Comparison of ENCODE assay signal across 22 cellular contexts in the genomic region with DNA sequence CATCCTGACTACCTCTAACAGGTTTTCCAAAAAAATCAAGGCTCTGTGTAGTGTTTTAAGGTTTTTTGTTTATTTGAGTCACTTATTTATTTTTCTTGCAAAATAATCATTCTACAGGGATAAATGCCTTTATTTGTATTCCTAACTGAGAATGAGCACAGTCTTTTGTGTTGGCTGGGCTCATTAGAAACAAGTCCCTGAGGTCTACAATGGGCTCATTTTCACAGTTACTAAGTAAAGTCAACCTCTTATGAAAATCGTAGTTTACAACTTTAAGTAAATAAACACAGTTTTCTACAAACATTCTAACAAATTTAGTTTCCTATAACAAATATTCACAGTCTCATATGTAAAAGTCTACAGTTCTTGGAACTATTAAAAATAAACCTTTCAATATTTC.
DNase-seq lines count a peak whose midpoint lies in the region; ATAC-seq lines count a peak whose summit lies in the region.
"Had no signal": no experiment of that assay in that cellular context is flagged by ENCODE, and none has a peak within 500 bp of the region (broad histone marks: within the 10 kb centered on the region; RNA-seq: fewer than 3 reads in every experiment).

No MANE protein-coding gene starts in this region.

- no peaks in the 10 kb centered on the region for H3K36me3 Mint-ChIP-seq in activated T-cell treated with anti-CD3 and anti-CD28 coated beads, Interleukin-2, amount 50 U/mL, for 24 hours (ENCODE audit: low read depth)
- no peaks in the 10 kb centered on the region for H3K36me3 Mint-ChIP-seq in stimulated activated effector memory CD8-positive, alpha-beta T cell treated with anti-CD3 and anti-CD28 coated beads, Interleukin-12 subunit alpha, Interleukin-12 subunit beta, amount 100 ng/mL, for 72 hours
- H3K36me3 Mint-ChIP-seq: activated naive CD4-positive, alpha-beta T cell treated with anti-CD3 and anti-CD28 coated beads, Interleukin-2, amount 50 U/mL, for 72 hours; CD4-positive, alpha-beta memory T cell; stimulated activated memory B cell treated with anti-CD40 and anti-IgM and Interleukin-4, amounts not matched to agents 10 μg/mL and 1 μg/mL and 100 μg/mL, for 72 hours had no signal

- no peak for ATAC-seq in GM21619 (IDR thresholded peaks at IDR 0.05; ENCODE audit: unreplicated experiment)
- no peak for ATAC-seq in stimulated activated effector memory CD8-positive, alpha-beta T cell treated with anti-CD3 and anti-CD28 coated beads, Interleukin-12 subunit alpha, Interleukin-12 subunit beta, amount 100 ng/mL, for 72 hours
- ATAC-seq: activated CD8-positive, alpha-beta T cell treated with anti-CD3 and anti-CD28 coated beads for 36 hours; activated naive CD4-positive, alpha-beta T cell treated with anti-CD3 and anti-CD28 coated beads, Interleukin-2, amount 50 U/mL, for 72 hours; K562; stimulated activated memory B cell treated with anti-CD40 and anti-IgM and Interleukin-4, amounts not matched to agents 10 μg/mL and 1 μg/mL and 100 μg/mL, for 72 hours had no signal

- no peak overlapping the region for H3K4me3 Mint-ChIP-seq in activated T-cell treated with anti-CD3 and anti-CD28 coated beads, Interleukin-2, amount 50 U/mL, for 24 hours
- H3K4me3 Mint-ChIP-seq in stimulated activated effector memory CD8-positive, alpha-beta T cell treated with anti-CD3 and anti-CD28 coated beads, Interleukin-12 subunit alpha, Interleukin-12 subunit beta, amount 100 ng/mL, for 72 hours = no peak overlapping the region
- H3K4me3 Mint-ChIP-seq: activated CD8-positive, alpha-beta T cell treated with anti-CD3 and anti-CD28 coated beads for 36 hours; CD4-positive, alpha-beta memory T cell; H9; nephron; stimulated activated memory B cell treated with anti-CD40 and anti-IgM and Interleukin-4, amounts not matched to agents 10 μg/mL and 1 μg/mL and 100 μg/mL, for 72 hours; T-helper 2 cell treated with Interferon-gamma antibody and Interleukin-4, amounts not matched to agents 5 μg/mL and 100 μg/mL, for 36 hours had no signal

- no peaks in the 10 kb centered on the region for H3K4me1 Mint-ChIP-seq in activated T-cell treated with anti-CD3 and anti-CD28 coated beads, Interleukin-2, amount 50 U/mL, for 24 hours (ENCODE audit: low read depth)
- no peaks in the 10 kb centered on the region for H3K4me1 Mint-ChIP-seq in stimulated activated effector memory CD8-positive, alpha-beta T cell treated with anti-CD3 and anti-CD28 coated beads, Interleukin-12 subunit alpha, Interleukin-12 subunit beta, amount 100 ng/mL, for 72 hours
- H3K4me1 Mint-ChIP-seq: CD4-positive, alpha-beta memory T cell; stimulated activated memory B cell treated with anti-CD40 and anti-IgM and Interleukin-4, amounts not matched to agents 10 μg/mL and 1 μg/mL and 100 μg/mL, for 72 hours had no signal

- DNase-seq in NCI-H146 treated with DMSO at 0.1 percent for 48 hours (lab: John Stamatoyannopoulos, UW; ENCODE audit: unreplicated experiment) (peak; percentile 32), NCI-H146 (lab: John Stamatoyannopoulos, UW) (no peak), NCI-H748 treated with DMSO at 0.1 percent for 48 hours (lab: John Stamatoyannopoulos, UW) (peak; percentile 80), globus pallidus (ENCODE audit: low spot score) (peak; percentile 68)
- no peak for DNase-seq in activated effector memory CD4-positive, alpha-beta T cell treated with anti-CD3 and anti-CD28 coated beads, Interleukin-2, amount 50 U/mL, for 16 hours
- no peak for DNase-seq in activated T-cell treated with anti-CD3 and anti-CD28 coated beads, Interleukin-2, amount 50 U/mL, for 24 hours
- no peak for DNase-seq in stimulated activated effector memory CD8-positive, alpha-beta T cell treated with anti-CD3 and anti-CD28 coated beads, Interleukin-12 subunit alpha, Interleukin-12 subunit beta, amount 100 ng/mL, for 72 hours (ENCODE audit: low spot score in 2 of 2)
- DNase-seq: activated CD4-positive, alpha-beta T cell treated with anti-CD3 and anti-CD28 coated beads for 1 hour; activated CD8-positive, alpha-beta memory T cell treated with anti-CD3 and anti-CD28 coated beads, Interleukin-2, amount 50 U/mL, for 48 hours; activated CD8-positive, alpha-beta T cell treated with anti-CD3 and anti-CD28 coated beads for 36 hours; CD4-positive, alpha-beta memory T cell; H9; mammary epithelial cell; NCI-H2171 treated with DMSO at 0.1 percent for 48 hours; SIG-M5; stimulated activated CD4-positive, alpha-beta T cell treated with anti-CD3 and anti-CD28 coated beads, Interleukin-15, amount 100 ng/mL, for 24 hours had no signal

- H3K27ac Mint-ChIP-seq in activated T-cell treated with anti-CD3 and anti-CD28 coated beads, Interleukin-2, amount 50 U/mL, for 24 hours = no peak overlapping the region
- H3K27ac Mint-ChIP-seq in stimulated activated effector memory CD8-positive, alpha-beta T cell treated with anti-CD3 and anti-CD28 coated beads, Interleukin-12 subunit alpha, Interleukin-12 subunit beta, amount 100 ng/mL, for 72 hours = no peak overlapping the region
- H3K27ac Mint-ChIP-seq: activated CD8-positive, alpha-beta T cell treated with anti-CD3 and anti-CD28 coated beads for 36 hours; activated naive CD4-positive, alpha-beta T cell treated with anti-CD3 and anti-CD28 coated beads, Interleukin-2, amount 50 U/mL, for 72 hours; CD4-positive, alpha-beta memory T cell; H9; stimulated activated memory B cell treated with anti-CD40 and anti-IgM and Interleukin-4, amounts not matched to agents 10 μg/mL and 1 μg/mL and 100 μg/mL, for 72 hours; T-helper 2 cell treated with Interferon-gamma antibody and Interleukin-4, amounts not matched to agents 5 μg/mL and 100 μg/mL, for 36 hours had no signal

- H3K9me3 Mint-ChIP-seq in activated T-cell treated with anti-CD3 and anti-CD28 coated beads, Interleukin-2, amount 50 U/mL, for 24 hours = no peaks in the 10 kb centered on the region
- no peaks in the 10 kb centered on the region for H3K9me3 Mint-ChIP-seq in stimulated activated effector memory CD8-positive, alpha-beta T cell treated with anti-CD3 and anti-CD28 coated beads, Interleukin-12 subunit alpha, Interleukin-12 subunit beta, amount 100 ng/mL, for 72 hours
- H3K9me3 Mint-ChIP-seq: T-helper 2 cell treated with Interferon-gamma antibody and Interleukin-4, amounts not matched to agents 5 μg/mL and 100 μg/mL, for 36 hours had no signal

- peaks cover 17% of the 10 kb centered on the region for H3K27me3 Mint-ChIP-seq in activated T-cell treated with anti-CD3 and anti-CD28 coated beads, Interleukin-2, amount 50 U/mL, for 24 hours

Comparison
In these comparisons a context has a peak if more than half of its experiments do, and no peak if none do; other contexts are left out.
1. DNase-seq: peak in NCI-H146 treated with DMSO at 0.1 percent for 48 hours (single experiment), NCI-H748 treated with DMSO at 0.1 percent for 48 hours (single experiment) and globus pallidus (single experiment); none in NCI-H146 (single experiment), activated effector memory CD4-positive, alpha-beta T cell treated with anti-CD3 and anti-CD28 coated beads, Interleukin-2, amount 50 U/mL, for 16 hours (single experiment), activated T-cell treated with anti-CD3 and anti-CD28 coated beads, Interleukin-2, amount 50 U/mL, for 24 hours (single experiment) and stimulated activated effector memory CD8-positive, alpha-beta T cell treated with anti-CD3 and anti-CD28 coated beads, Interleukin-12 subunit alpha, Interleukin-12 subunit beta, amount 100 ng/mL, for 72 hours (0 of 2).